ENCODE assay signal across 23 cellular contexts in genomic region chr1:3809680-3810079, GRCh38. TPM values are rescaled to one million over a fixed set of nuclear protein-coding genes. Genes with fewer than 3 reads are reported as not detected.
DNase-seq lines count a peak whose midpoint lies in the region; ATAC-seq, FAIRE-seq and TF ChIP-seq lines count a peak whose summit lies in the region.
"Had no signal": no experiment of that assay in that cellular context is flagged by ENCODE, and none has a peak within 500 bp of the region (broad histone marks: within the 10 kb centered on the region; RNA-seq: fewer than 3 reads in every experiment).

No MANE protein-coding gene starts in this region.

- TF ChIP-seq POLR2A in A549 (IDR thresholded peaks at IDR 0.05; ENCODE audit: low read length) (no peak), K562 (conservative IDR thresholded peaks at IDR 0.05) (no peak)

- 24% methylated on average over 3 of the region's 7 CpGs for WGBS in A549 (ENCODE audit: missing lambda C conversion rate)
- 45% methylated on average over 7 of the region's 7 CpGs for WGBS in K562 (ENCODE audit: insufficient coverage, low coverage, missing lambda C conversion rate)

- no peaks in the 10 kb centered on the region for H3K9me3 Mint-ChIP-seq in immature natural killer cell
- no peaks in the 10 kb centered on the region for H3K9me3 Mint-ChIP-seq in natural killer cell treated with Interleukin-12 subunit alpha and Interleukin-12 subunit beta and Interleukin-15 and Interleukin-18, amount 100 ng/mL, for 72 hours
- peaks cover 4% of the 10 kb centered on the region for H3K9me3 Mint-ChIP-seq in activated CD4-positive, alpha-beta T cell treated with anti-CD3 and anti-CD28 coated beads for 36 hours (ENCODE audit: low read depth)

- peaks cover 4 to 8% of the 10 kb centered on the region in 2 donors for H3K4me1 Mint-ChIP-seq in immature natural killer cell
- H3K4me1 Mint-ChIP-seq in natural killer cell treated with Interleukin-12 subunit alpha and Interleukin-12 subunit beta and Interleukin-15 and Interleukin-18, amount 100 ng/mL, for 72 hours (ENCODE audit: low read depth in 2 of 2): peaks cover 7 to 13% of the 10 kb centered on the region in 2 donors
- no peaks in the 10 kb centered on the region for H3K4me1 Mint-ChIP-seq in activated CD4-positive, alpha-beta T cell treated with anti-CD3 and anti-CD28 coated beads for 36 hours

- DNase-seq in A549 (ENCODE audit: low read depth in 1 of 2, low spot score in 1 of 2): peak in 1 of 2 experiments; percentile 33
- no peak for DNase-seq in K562 (ENCODE audit: extremely low read depth in 1 of 4, low spot score in 3 of 4)
- DNase-seq in immature natural killer cell: no peak
- DNase-seq in natural killer cell treated with Interleukin-12 subunit alpha and Interleukin-12 subunit beta and Interleukin-15 and Interleukin-18, amount 100 ng/mL, for 72 hours (ENCODE audit: low spot score): no peak
- no peak for DNase-seq in activated CD4-positive, alpha-beta T cell treated with anti-CD3 and anti-CD28 coated beads for 36 hours
- DNase-seq in activated CD4-positive, CD25-positive, alpha-beta regulatory T cell (lab: John Stamatoyannopoulos, UW): no peak
- no peak for DNase-seq in kidney glomerular epithelial cell (lab: John Stamatoyannopoulos, UW)
- DNase-seq: BE2C; EL; GF-D8; GOT3; HCEC 1CT; NCI-H1092 treated with DMSO at 0.1 percent for 48 hours; NCI-H1436 treated with DMSO at 0.1 percent for 48 hours; NCI-H1930; NCI-H2227 treated with DMSO at 0.1 percent for 48 hours; NCI-H510A; NCI-H748 treated with DMSO at 0.1 percent for 48 hours; NK-92 treated with Interleukin-12 subunit alpha and Interleukin-12 subunit beta, amount 100 ng/mL, for 24 hours had no signal

- TF ChIP-seq CTCF in A549 (IDR thresholded peaks at IDR 0.05) (no peak), K562 (IDR thresholded peaks at IDR 0.05 in 2 of 3, conservative IDR thresholded peaks at IDR 0.05 in 1 of 3; ENCODE audit: insufficient read depth in 2 of 3, low read depth in 1 of 3, low read length in 3 of 3) (no peak)

- FAIRE-seq in A549 (lab: Jason Lieb, UNC) (no peak), K562 (lab: Jason Lieb, UNC) (no peak)
- FAIRE-seq: A204.1 had no signal

- ATAC-seq in A549 (peak; percentile 58 to 74; a peak in 5 of 6 replicates), K562 (no peak), HG03457 (IDR thresholded peaks at IDR 0.05; ENCODE audit: unreplicated experiment) (no peak)
- no peak for ATAC-seq in natural killer cell treated with Interleukin-12 subunit alpha and Interleukin-12 subunit beta and Interleukin-15 and Interleukin-18, amount 100 ng/mL, for 72 hours
- ATAC-seq in activated CD4-positive, alpha-beta T cell treated with anti-CD3 and anti-CD28 coated beads for 36 hours: no peak

- BruUV-seq in K562 (replicated peaks; lab: Mats Ljungman, UMichigan): no TSS peak

- no peak for TF ChIP-seq EP300 in A549 (IDR thresholded peaks at IDR 0.05)
- no peak for TF ChIP-seq EP300 in K562 (IDR thresholded peaks at IDR 0.05; ENCODE audit: low read length)

- H3K36me3 Mint-ChIP-seq in immature natural killer cell: peaks cover 0 to under 1% (median 0%) of the 10 kb centered on the region in 3 donors
- H3K36me3 Mint-ChIP-seq in natural killer cell treated with Interleukin-12 subunit alpha and Interleukin-12 subunit beta and Interleukin-15 and Interleukin-18, amount 100 ng/mL, for 72 hours: no peaks in the 10 kb centered on the region
- peaks cover 2% of the 10 kb centered on the region for H3K36me3 Mint-ChIP-seq in activated CD4-positive, alpha-beta T cell treated with anti-CD3 and anti-CD28 coated beads for 36 hours (ENCODE audit: low read depth)

- no peaks in the 10 kb centered on the region for H3K9me1 ChIP-seq in K562 (ENCODE audit: control insufficient read depth, insufficient read depth, low read length)

- no peak for TF ChIP-seq RAD21 in A549 (conservative IDR thresholded peaks at IDR 0.05 in 1 of 2, IDR thresholded peaks at IDR 0.05 in 1 of 2)
- no peak for TF ChIP-seq RAD21 in K562 (CRISPR knock-in tag; conservative IDR thresholded peaks at IDR 0.05 in 1 of 2, IDR thresholded peaks at IDR 0.05 in 1 of 2)

- H3K4me1 ChIP-seq in A549 (0 out of 3 replicates have a peak, but pooled peaks cover 3% of the 10 kb centered on the region), K562 (replicated peaks in 1 of 2; ENCODE audit: control insufficient read depth in 2 of 2, insufficient read depth in 2 of 2, low read length in 2 of 2) (peaks cover 18 to 23% of the 10 kb centered on the region in 2 experiments; a peak in 4 of 5 replicates)
- H3K4me1 ChIP-seq: BE2C had no signal

- H3K27me3 Mint-ChIP-seq in immature natural killer cell (ENCODE audit: low read depth in 3 of 3): peaks cover 3 to 12% (median 7%) of the 10 kb centered on the region in 3 donors
- H3K27me3 Mint-ChIP-seq in natural killer cell treated with Interleukin-12 subunit alpha and Interleukin-12 subunit beta and Interleukin-15 and Interleukin-18, amount 100 ng/mL, for 72 hours: peaks cover 7 to 16% of the 10 kb centered on the region in 2 donors
- H3K27me3 Mint-ChIP-seq in activated CD4-positive, alpha-beta T cell treated with anti-CD3 and anti-CD28 coated beads for 36 hours: no peaks in the 10 kb centered on the region

- H4K20me1 ChIP-seq in K562 (replicated peaks; ENCODE audit: control insufficient read depth, insufficient read depth, low read length): no peaks in the 10 kb centered on the region

- in situ Hi-C loops in K562 (cut with MboI): no loop called here

- peak overlapping the region in 5 of 6 donors; percentile 49 to 95 (median 82) for H3K27ac Mint-ChIP-seq in immature natural killer cell
- H3K27ac Mint-ChIP-seq in natural killer cell treated with Interleukin-12 subunit alpha and Interleukin-12 subunit beta and Interleukin-15 and Interleukin-18, amount 100 ng/mL, for 72 hours: peak overlapping the region in 1 of 2 donors; percentile 11
- H3K27ac Mint-ChIP-seq in activated CD4-positive, alpha-beta T cell treated with anti-CD3 and anti-CD28 coated beads for 36 hours: no peak overlapping the region

- H3K9ac ChIP-seq in K562 (ENCODE audit: insufficient read depth in 1 of 2, low read depth in 2 of 2, low read length in 2 of 2): no peak overlapping the region
- H3K9ac ChIP-seq: KMS-11 had no signal

- H3K36me3 ChIP-seq in K562 (ENCODE audit: control insufficient read depth, insufficient read depth, low read length): 0 out of 3 replicates have a peak, but pooled peaks cover 3% of the 10 kb centered on the region
- H3K36me3 ChIP-seq: BE2C had no signal

- H3K4me2 ChIP-seq in A549 (no peak overlapping the region), K562 (ENCODE audit: insufficient read depth, low read length) (no peak overlapping the region)
- H3K4me2 ChIP-seq: KMS-11 had no signal

- H3K79me2 ChIP-seq in K562 (ENCODE audit: control insufficient read depth, insufficient read depth, low read length): no peaks in the 10 kb centered on the region

- no peaks in the 10 kb centered on the region for H3K9me3 ChIP-seq in A549
- H3K9me3 ChIP-seq in K562 (replicated peaks; ENCODE audit: control insufficient read depth, insufficient read depth, low read depth, low read length): no peaks in the 10 kb centered on the region
- H3K9me3 ChIP-seq: BE2C had no signal

- H3K27ac ChIP-seq in A549: no peak overlapping the region
- no peak overlapping the region for H3K27ac ChIP-seq in K562 (ENCODE audit: extremely low read depth, low read depth, low read length)
- H3K27ac ChIP-seq: KMS-11 had no signal

- POLR2A ChIA-PET in A549 (lab: Yijun Ruan, JAX): no interaction called here
- POLR2A ChIA-PET in K562 (lab: Yijun Ruan, JAX): interaction anchor here (0.6 kb wide), 1 partner anchor 184 kb away, joined by 3 read pairs; no protein-coding TSS in a partner anchor
- POLR2A ChIA-PET in activated CD4-positive, alpha-beta T cell treated with anti-CD3 and anti-CD28 coated beads for 36 hours (lab: Charles Lee): no interaction called here

- H3K4me3 Mint-ChIP-seq in immature natural killer cell: peak overlapping the region in 1 of 5 donors; percentile 75
- peak overlapping the region; percentile 66 for H3K4me3 Mint-ChIP-seq in natural killer cell treated with Interleukin-12 subunit alpha and Interleukin-12 subunit beta and Interleukin-15 and Interleukin-18, amount 100 ng/mL, for 72 hours
- no peak overlapping the region for H3K4me3 Mint-ChIP-seq in activated CD4-positive, alpha-beta T cell treated with anti-CD3 and anti-CD28 coated beads for 36 hours

- CTCF ChIA-PET in A549 (lab: Yijun Ruan, JAX): no interaction called here
- CTCF ChIA-PET in K562 (lab: Yijun Ruan, JAX; ENCODE audit: low intra/inter-chr PET ratio): no interaction called here
- CTCF ChIA-PET in activated CD4-positive, alpha-beta T cell treated with anti-CD3 and anti-CD28 coated beads for 36 hours (lab: Charles Lee): interaction anchor here (0.6 kb wide), 1 partner anchor 740 kb away, joined by 3 read pairs; no protein-coding TSS in a partner anchor

- H3K27me3 ChIP-seq in K562 (ENCODE audit: control insufficient read depth in 2 of 2, insufficient read depth in 2 of 2, low read length in 2 of 2): no peaks in the 10 kb centered on the region
- H3K27me3 ChIP-seq: BE2C had no signal

- H3K4me3 ChIP-seq in A549 (no peak overlapping the region), K562 (no peak overlapping the region)

- intact Hi-C loops in K562 (cut with micrococcal nuclease): no loop called here
- intact Hi-C loops in activated CD4-positive, alpha-beta T cell treated with anti-CD3 and anti-CD28 coated beads for 36 hours (cut with DNase I, micrococcal nuclease): no loop called here

- 0 out of 2 replicates have a peak overlapping the region, but pooled peaks have one; percentile 20 for H2AFZ ChIP-seq in K562 (ENCODE audit: low read depth, low read length)

RNA-seq across cellular contexts. Expression of gene LRRC47, which starts 13.4 kb away (rescaled TPM):
- polyA plus RNA-seq in A549 (2011; rRNA removed): 37.3 and 41.6 TPM in 2 replicates
- polyA plus RNA-seq in A549 (2012; cell fraction: cytosol; rRNA removed): 22.0 and 22.2 TPM in 2 replicates
- 24.9 and 29.3 TPM in 2 replicates for polyA plus RNA-seq in A549 (2012; cell fraction: nucleus; rRNA removed)
- polyA plus RNA-seq in A549 (2017; fragmentation: RNase III; extraction: RNeasy Plus Mini Kit Qiagen cat#74134 plus additional on column Dnase treatment): 26.0 to 28.5 TPM (median 26.3 TPM) in 3 replicates
- polyA minus RNA-seq in A549 (2011; rRNA and poly(A)+ RNA removed): 11.1 and 12.9 TPM in 2 replicates
- 34.3 and 41.1 TPM in 2 replicates for total RNA-seq in K562 (2011; cell fraction: chromatin; rRNA removed; ENCODE audit: low replicate concordance)
- total RNA-seq in K562 (2011; cell fraction: nucleolus; rRNA removed): 26.5 and 28.3 TPM in 2 replicates
- 21.3 and 26.0 TPM in 2 replicates for total RNA-seq in K562 (2011; cell fraction: nucleoplasm; rRNA removed)
- total RNA-seq in K562 (2014; rRNA removed): 44.3 and 45.5 TPM in 2 replicates
- 40.8 and 43.7 TPM in 2 replicates for total RNA-seq in K562 (2014; rRNA removed; fragmentation: Illumina TruSeq; extraction: Trizol)
- 33.5 and 35.1 TPM in 2 replicates for total RNA-seq in K562 (2015; rRNA removed; fragmentation: Illumina TruSeq; extraction: Trizol)
- 68.0 and 68.5 TPM in 2 replicates for total RNA-seq in K562 (2021)
- 34.2 and 45.2 TPM in 2 replicates for polyA plus RNA-seq in K562 (2011; rRNA removed)
- polyA plus RNA-seq in K562 (2011; cell fraction: cytosol; rRNA removed): 20.3 and 23.8 TPM in 2 replicates
- polyA plus RNA-seq in K562 (2011; cell fraction: nucleus; rRNA removed): 24.3 and 29.5 TPM in 2 replicates
- polyA plus RNA-seq in K562 (2012): 29.3 and 57.5 TPM in 2 replicates
- polyA plus RNA-seq in K562 (2014; fragmentation: Illumina TruSeq; extraction: Trizol): 36.6 and 48.7 TPM in 2 replicates
- 1 to 10 TPM; 4.6 to 5.3 TPM for polyA plus RNA-seq in K562 (2014; fragmentation: Nextera tagmentation; extraction: Ambion mirVana)
- polyA plus RNA-seq in K562 (2014; rRNA removed): 30.6 and 35.9 TPM in 2 replicates
- polyA minus RNA-seq in K562 (2011; rRNA and poly(A)+ RNA removed): 22.8 and 40.7 TPM in 2 replicates
- 12.9 and 21.0 TPM in 2 replicates for polyA minus RNA-seq in K562 (2011; cell fraction: cytosol; rRNA and poly(A)+ RNA removed)
- polyA minus RNA-seq in K562 (2011; cell fraction: nucleus; rRNA and poly(A)+ RNA removed): 8.6 and 10.7 TPM in 2 replicates
- polyA plus RNA-seq in immature natural killer cell: 10 to 100 TPM; 19.3 to 28.3 (median 27.7) TPM
- total RNA-seq in natural killer cell treated with Interleukin-12 subunit alpha and Interleukin-12 subunit beta and Interleukin-15 and Interleukin-18, amount 100 ng/mL, for 72 hours: 10 to 100 TPM; 46.4 to 54.1 TPM
- total RNA-seq in activated CD4-positive, alpha-beta T cell treated with anti-CD3 and anti-CD28 coated beads for 36 hours: 10 to 100 TPM; 34.8 to 38.7 TPM

RNA-seq across cellular contexts. Expression of gene SMIM1, which starts 37.1 kb away (rescaled TPM):
- polyA plus RNA-seq in A549 (2011; rRNA removed): 0.67 and 0.74 TPM in 2 replicates
- 0.86 and 1.8 TPM in 2 replicates for polyA plus RNA-seq in A549 (2012; cell fraction: cytosol; rRNA removed)
- 1.4 TPM in 1 of 2 replicates, not detected in the other for polyA plus RNA-seq in A549 (2012; cell fraction: nucleus; rRNA removed)
- 0.80 to 1.3 TPM (median 1.1 TPM) in 3 replicates for polyA plus RNA-seq in A549 (2017; fragmentation: RNase III; extraction: RNeasy Plus Mini Kit Qiagen cat#74134 plus additional on column Dnase treatment)
- 0.74 and 1.2 TPM in 2 replicates for polyA minus RNA-seq in A549 (2011; rRNA and poly(A)+ RNA removed)
- 5.3 and 30.5 TPM in 2 replicates for total RNA-seq in K562 (2011; cell fraction: chromatin; rRNA removed; ENCODE audit: low replicate concordance)
- total RNA-seq in K562 (2011; cell fraction: nucleolus; rRNA removed): 40.4 and 40.7 TPM in 2 replicates
- total RNA-seq in K562 (2011; cell fraction: nucleoplasm; rRNA removed): 9.1 and 19.0 TPM in 2 replicates
- total RNA-seq in K562 (2014; rRNA removed): 85.6 and 123 TPM in 2 replicates
- total RNA-seq in K562 (2014; rRNA removed; fragmentation: Illumina TruSeq; extraction: Trizol): 1.8 and 2.3 TPM in 2 replicates
- 31.5 and 44.3 TPM in 2 replicates for total RNA-seq in K562 (2015; rRNA removed; fragmentation: Illumina TruSeq; extraction: Trizol)
- total RNA-seq in K562 (2021): 125 and 150 TPM in 2 replicates
- polyA plus RNA-seq in K562 (2011; rRNA removed): 9.2 and 18.1 TPM in 2 replicates
- 36.5 and 175 TPM in 2 replicates for polyA plus RNA-seq in K562 (2011; cell fraction: cytosol; rRNA removed)
- polyA plus RNA-seq in K562 (2011; cell fraction: nucleus; rRNA removed): 13.1 and 20.5 TPM in 2 replicates
- 41.4 and 55.0 TPM in 2 replicates for polyA plus RNA-seq in K562 (2012)
- polyA plus RNA-seq in K562 (2014; fragmentation: Illumina TruSeq; extraction: Trizol): 5.0 and 24.5 TPM in 2 replicates
- polyA plus RNA-seq in K562 (2014; fragmentation: Nextera tagmentation; extraction: Ambion mirVana): 10 to 100 TPM; 11.1 to 24.3 TPM
- polyA plus RNA-seq in K562 (2014; rRNA removed): 60.6 and 93.3 TPM in 2 replicates
- polyA minus RNA-seq in K562 (2011; rRNA and poly(A)+ RNA removed): 1.9 and 3.0 TPM in 2 replicates
- 41.1 and 43.1 TPM in 2 replicates for polyA minus RNA-seq in K562 (2011; cell fraction: cytosol; rRNA and poly(A)+ RNA removed)
- polyA minus RNA-seq in K562 (2011; cell fraction: nucleus; rRNA and poly(A)+ RNA removed): 43.8 and 48.5 TPM in 2 replicates
- polyA plus RNA-seq in immature natural killer cell: under 1 TPM in 1 of 3 donors, not detected in 2; 0.96 TPM
- not detected for total RNA-seq in natural killer cell treated with Interleukin-12 subunit alpha and Interleukin-12 subunit beta and Interleukin-15 and Interleukin-18, amount 100 ng/mL, for 72 hours
- 1 to 10 TPM; 3.0 to 4.2 TPM for total RNA-seq in activated CD4-positive, alpha-beta T cell treated with anti-CD3 and anti-CD28 coated beads for 36 hours

RNA-seq across cellular contexts. Expression of gene CEP104, which starts 47.3 kb away (rescaled TPM):
- 28.8 and 28.9 TPM in 2 replicates for polyA plus RNA-seq in A549 (2011; rRNA removed)
- polyA plus RNA-seq in A549 (2012; cell fraction: cytosol; rRNA removed): 10.5 and 12.3 TPM in 2 replicates
- polyA plus RNA-seq in A549 (2012; cell fraction: nucleus; rRNA removed): 15.7 and 16.1 TPM in 2 replicates
- 13.7 to 15.4 TPM (median 14.5 TPM) in 3 replicates for polyA plus RNA-seq in A549 (2017; fragmentation: RNase III; extraction: RNeasy Plus Mini Kit Qiagen cat#74134 plus additional on column Dnase treatment)
- 33.3 and 37.8 TPM in 2 replicates for polyA minus RNA-seq in A549 (2011; rRNA and poly(A)+ RNA removed)
- 114 and 157 TPM in 2 replicates for total RNA-seq in K562 (2011; cell fraction: chromatin; rRNA removed; ENCODE audit: low replicate concordance)
- total RNA-seq in K562 (2011; cell fraction: nucleolus; rRNA removed): 43.7 and 47.9 TPM in 2 replicates
- total RNA-seq in K562 (2011; cell fraction: nucleoplasm; rRNA removed): 54.4 and 64.5 TPM in 2 replicates
- 42.7 and 54.9 TPM in 2 replicates for total RNA-seq in K562 (2014; rRNA removed)
- 22.3 and 31.9 TPM in 2 replicates for total RNA-seq in K562 (2014; rRNA removed; fragmentation: Illumina TruSeq; extraction: Trizol)
- total RNA-seq in K562 (2015; rRNA removed; fragmentation: Illumina TruSeq; extraction: Trizol): 23.7 and 25.0 TPM in 2 replicates
- 63.4 and 77.7 TPM in 2 replicates for total RNA-seq in K562 (2021)
- 42.6 and 45.1 TPM in 2 replicates for polyA plus RNA-seq in K562 (2011; rRNA removed)
- polyA plus RNA-seq in K562 (2011; cell fraction: cytosol; rRNA removed): 27.4 and 28.4 TPM in 2 replicates
- 66.0 and 75.9 TPM in 2 replicates for polyA plus RNA-seq in K562 (2011; cell fraction: nucleus; rRNA removed)
- 27.8 and 44.0 TPM in 2 replicates for polyA plus RNA-seq in K562 (2012)
- 44.1 and 53.6 TPM in 2 replicates for polyA plus RNA-seq in K562 (2014; fragmentation: Illumina TruSeq; extraction: Trizol)
- polyA plus RNA-seq in K562 (2014; fragmentation: Nextera tagmentation; extraction: Ambion mirVana): 10 to 100 TPM; 11.2 to 13.4 TPM
- polyA plus RNA-seq in K562 (2014; rRNA removed): 30.4 and 43.1 TPM in 2 replicates
- polyA minus RNA-seq in K562 (2011; rRNA and poly(A)+ RNA removed): 59.0 and 86.7 TPM in 2 replicates
- 31.8 and 39.8 TPM in 2 replicates for polyA minus RNA-seq in K562 (2011; cell fraction: cytosol; rRNA and poly(A)+ RNA removed)
- 19.0 and 44.4 TPM in 2 replicates for polyA minus RNA-seq in K562 (2011; cell fraction: nucleus; rRNA and poly(A)+ RNA removed)
- 10 to 100 TPM in 2 of 3 donors, 1 to 10 TPM in 1; 2.5 to 32.7 (median 18.2) TPM for polyA plus RNA-seq in immature natural killer cell
- total RNA-seq in natural killer cell treated with Interleukin-12 subunit alpha and Interleukin-12 subunit beta and Interleukin-15 and Interleukin-18, amount 100 ng/mL, for 72 hours: 10 to 100 TPM; 46.6 to 59.4 TPM
- 10 to 100 TPM; 33.6 to 35.5 TPM for total RNA-seq in activated CD4-positive, alpha-beta T cell treated with anti-CD3 and anti-CD28 coated beads for 36 hours

RNA-seq across cellular contexts. Expression of gene DFFB, which starts 47.6 kb away (rescaled TPM):
- 2.5 and 3.2 TPM in 2 replicates for polyA plus RNA-seq in A549 (2011; rRNA removed)
- 4.9 and 5.4 TPM in 2 replicates for polyA plus RNA-seq in A549 (2012; cell fraction: cytosol; rRNA removed)
- polyA plus RNA-seq in A549 (2012; cell fraction: nucleus; rRNA removed): 7.7 and 8.6 TPM in 2 replicates
- 3.2 to 4.4 TPM (median 3.7 TPM) in 3 replicates for polyA plus RNA-seq in A549 (2017; fragmentation: RNase III; extraction: RNeasy Plus Mini Kit Qiagen cat#74134 plus additional on column Dnase treatment)
- 1.9 and 2.5 TPM in 2 replicates for polyA minus RNA-seq in A549 (2011; rRNA and poly(A)+ RNA removed)
- 23.2 and 32.8 TPM in 2 replicates for total RNA-seq in K562 (2011; cell fraction: chromatin; rRNA removed; ENCODE audit: low replicate concordance)
- 22.2 and 24.7 TPM in 2 replicates for total RNA-seq in K562 (2011; cell fraction: nucleolus; rRNA removed)
- 20.0 and 24.7 TPM in 2 replicates for total RNA-seq in K562 (2011; cell fraction: nucleoplasm; rRNA removed)
- total RNA-seq in K562 (2014; rRNA removed): 10.0 and 15.1 TPM in 2 replicates
- 8.3 and 11.2 TPM in 2 replicates for total RNA-seq in K562 (2014; rRNA removed; fragmentation: Illumina TruSeq; extraction: Trizol)
- total RNA-seq in K562 (2015; rRNA removed; fragmentation: Illumina TruSeq; extraction: Trizol): 11.4 and 11.5 TPM in 2 replicates
- total RNA-seq in K562 (2021): 12.7 and 15.0 TPM in 2 replicates
- 13.5 and 14.3 TPM in 2 replicates for polyA plus RNA-seq in K562 (2011; rRNA removed)
- 15.9 and 16.9 TPM in 2 replicates for polyA plus RNA-seq in K562 (2011; cell fraction: cytosol; rRNA removed)
- 15.5 and 18.3 TPM in 2 replicates for polyA plus RNA-seq in K562 (2011; cell fraction: nucleus; rRNA removed)
- polyA plus RNA-seq in K562 (2012): 6.4 and 8.6 TPM in 2 replicates
- polyA plus RNA-seq in K562 (2014; fragmentation: Illumina TruSeq; extraction: Trizol): 10.9 and 12.7 TPM in 2 replicates
- 1 to 10 TPM; 2.3 to 6.6 TPM for polyA plus RNA-seq in K562 (2014; fragmentation: Nextera tagmentation; extraction: Ambion mirVana)
- polyA plus RNA-seq in K562 (2014; rRNA removed): 15.8 and 20.0 TPM in 2 replicates
- 7.4 and 7.7 TPM in 2 replicates for polyA minus RNA-seq in K562 (2011; rRNA and poly(A)+ RNA removed)
- polyA minus RNA-seq in K562 (2011; cell fraction: cytosol; rRNA and poly(A)+ RNA removed): 6.8 and 12.6 TPM in 2 replicates
- polyA minus RNA-seq in K562 (2011; cell fraction: nucleus; rRNA and poly(A)+ RNA removed): 8.2 and 10.7 TPM in 2 replicates
- 10 to 100 TPM in 2 of 3 donors, 1 to 10 TPM in 1; 8.3 to 25.6 (median 11.9) TPM for polyA plus RNA-seq in immature natural killer cell
- total RNA-seq in natural killer cell treated with Interleukin-12 subunit alpha and Interleukin-12 subunit beta and Interleukin-15 and Interleukin-18, amount 100 ng/mL, for 72 hours: 10 to 100 TPM; 13.3 to 19.4 TPM
- total RNA-seq in activated CD4-positive, alpha-beta T cell treated with anti-CD3 and anti-CD28 coated beads for 36 hours: 1 to 10 TPM; 7.2 to 8.4 TPM

RNA-seq across cellular contexts. Expression of gene CCDC27, which starts 57.4 kb away (rescaled TPM):
- polyA plus RNA-seq in A549 (2011; rRNA removed) (not detected in 2 replicates), A549 (2017; fragmentation: RNase III; extraction: RNeasy Plus Mini Kit Qiagen cat#74134 plus additional on column Dnase treatment) (not detected in 3 replicates), K562 (2011; rRNA removed) (not detected in 2 replicates), K562 (2014; fragmentation: Illumina TruSeq; extraction: Trizol) (not detected in 2 replicates), K562 (2014; fragmentation: Nextera tagmentation; extraction: Ambion mirVana) (under 1 TPM in 1 of 2 experiments, not detected in 1; 0.01 TPM), K562 (2014; rRNA removed) (not detected in 2 replicates), immature natural killer cell (not detected)
- polyA plus RNA-seq in A549 (2012; cell fraction: cytosol; rRNA removed): not detected in 2 replicates
- 0.02 TPM in 1 of 2 replicates, not detected in the other for polyA plus RNA-seq in A549 (2012; cell fraction: nucleus; rRNA removed)
- not detected in 2 replicates for polyA minus RNA-seq in A549 (2011; rRNA and poly(A)+ RNA removed)
- total RNA-seq in K562 (2011; cell fraction: chromatin; rRNA removed; ENCODE audit: low replicate concordance): not detected in 2 replicates
- total RNA-seq in K562 (2011; cell fraction: nucleolus; rRNA removed): not detected in 2 replicates
- total RNA-seq in K562 (2011; cell fraction: nucleoplasm; rRNA removed): not detected in 2 replicates
- total RNA-seq in K562 (2014; rRNA removed) (not detected in 2 replicates), K562 (2014; rRNA removed; fragmentation: Illumina TruSeq; extraction: Trizol) (0.04 TPM in 1 of 2 replicates, not detected in the other), K562 (2015; rRNA removed; fragmentation: Illumina TruSeq; extraction: Trizol) (not detected in 2 replicates), K562 (2021) (not detected in 2 replicates)
- not detected in 2 replicates for polyA plus RNA-seq in K562 (2011; cell fraction: cytosol; rRNA removed)
- not detected in 2 replicates for polyA plus RNA-seq in K562 (2011; cell fraction: nucleus; rRNA removed)
- 0.05 TPM in 1 of 2 replicates, not detected in the other for polyA plus RNA-seq in K562 (2012)
- not detected in 2 replicates for polyA minus RNA-seq in K562 (2011; rRNA and poly(A)+ RNA removed)
- not detected in 2 replicates for polyA minus RNA-seq in K562 (2011; cell fraction: cytosol; rRNA and poly(A)+ RNA removed)
- polyA minus RNA-seq in K562 (2011; cell fraction: nucleus; rRNA and poly(A)+ RNA removed): not detected in 2 replicates
- total RNA-seq in natural killer cell treated with Interleukin-12 subunit alpha and Interleukin-12 subunit beta and Interleukin-15 and Interleukin-18, amount 100 ng/mL, for 72 hours: not detected
- not detected for total RNA-seq in activated CD4-positive, alpha-beta T cell treated with anti-CD3 and anti-CD28 coated beads for 36 hours
- total RNA-seq: HT1080 had no signal

Comparison
In these comparisons a context has a peak if more than half of its experiments do, and no peak if none do; other contexts are left out.
1. ATAC-seq: peak in A549 (2 of 2); none in K562 (single experiment), natural killer cell treated with Interleukin-12 subunit alpha and Interleukin-12 subunit beta and Interleukin-15 and Interleukin-18, amount 100 ng/mL, for 72 hours (0 of 2), activated CD4-positive, alpha-beta T cell treated with anti-CD3 and anti-CD28 coated beads for 36 hours (single experiment) and HG03457 (single experiment).